17 cellular contexts compared by ENCODE assay signal in the genomic region with DNA sequence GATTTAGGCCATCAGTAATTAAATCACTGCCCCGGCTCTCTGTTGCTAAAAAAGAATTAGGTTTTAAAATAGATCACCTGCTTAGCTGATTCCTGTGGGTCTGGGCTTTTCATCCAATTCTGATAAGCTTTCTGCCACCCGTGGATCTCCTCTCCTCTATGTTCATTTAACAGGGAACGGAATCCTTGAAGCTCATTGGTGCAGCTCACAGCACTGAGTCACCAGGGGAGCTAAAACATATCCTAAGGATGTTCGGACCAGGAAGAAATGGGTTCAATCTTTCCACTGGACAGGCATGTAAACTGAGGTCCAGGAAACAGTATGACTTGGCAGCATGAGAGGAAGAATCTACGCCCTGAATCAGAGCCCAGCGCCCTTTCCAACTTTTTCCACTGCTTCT.
DNase-seq lines count a peak whose midpoint lies in the region; ATAC-seq and TF ChIP-seq lines count a peak whose summit lies in the region.
"Had no signal": no experiment of that assay in that cellular context is flagged by ENCODE, and none has a peak within 500 bp of the region (broad histone marks: within the 10 kb centered on the region; RNA-seq: fewer than 3 reads in every experiment).

No MANE protein-coding gene starts in this region.

- no peak for TF ChIP-seq POLR2A in suprapubic skin (IDR thresholded peaks at IDR 0.05)

- ATAC-seq in T-helper 17 cell, result no peak

- H3K9me2 ChIP-seq in GM23248 (ENCODE audit: insufficient read depth), result no peaks in the 10 kb centered on the region

- H3K4me3 ChIP-seq in GM23248 (no peak overlapping the region; the same call in 1 of the 2 replicates), OCI-LY3 (ENCODE audit: low read length) (no peak overlapping the region), choroid plexus epithelial cell (ENCODE audit: low read depth, low read length) (no peak overlapping the region), skeletal muscle satellite cell (ENCODE audit: low read length) (no peak overlapping the region), suprapubic skin (no peak overlapping the region)

- H3K4me1 ChIP-seq in GM23248 (ENCODE audit: insufficient read depth) (peaks cover 4% of the 10 kb centered on the region; the same call in 1 of the 2 replicates), OCI-LY3 (ENCODE audit: low read length) (peaks cover 17% of the 10 kb centered on the region), skeletal muscle satellite cell (ENCODE audit: control insufficient read depth, insufficient read depth, low read length) (peaks cover 24% of the 10 kb centered on the region), suprapubic skin (no peaks in the 10 kb centered on the region)

- H3K79me2 ChIP-seq in GM23248 (ENCODE audit: insufficient read depth) (no peaks in the 10 kb centered on the region), OCI-LY3 (ENCODE audit: low read length) (no peaks in the 10 kb centered on the region)

- H3K9ac ChIP-seq in GM23248, result no peak overlapping the region
- peak overlapping the region; percentile 26; the same call in 1 of the 2 replicates for H3K9ac ChIP-seq in OCI-LY3 (ENCODE audit: low read length)
- H3K9ac ChIP-seq in skeletal muscle satellite cell (ENCODE audit: low read depth, low read length), result peak overlapping the region; percentile 67

- H3K27ac Mint-ChIP-seq in T-helper 17 cell, result no peak overlapping the region
- H3K27ac Mint-ChIP-seq: H9 had no signal

- in situ Hi-C loops in GM23248 (cut with MboI), result no loop called here

- H3K4me3 Mint-ChIP-seq in T-helper 17 cell, result no peak overlapping the region
- H3K4me3 Mint-ChIP-seq: H9 had no signal

- DNase-seq in GM23248 (peak; percentile 4), choroid plexus epithelial cell (ENCODE audit: low read depth) (peak; percentile 10), T-helper 17 cell (no peak), posterior vena cava (ENCODE audit: low spot score) (no peak), suprapubic skin (ENCODE audit: low spot score in 2 of 2) (no peak)
- DNase-seq: COR-L47; H9; MV-4-11; NCI-H1417; NCI-H187 treated with DMSO at 0.1 percent for 48 hours; NCI-H526 treated with DMSO at 0.1 percent for 48 hours; NK-92 treated with Interleukin-12 subunit alpha and Interleukin-12 subunit beta, amount 100 ng/mL, for 24 hours; OCI-M1; RPMI8226 had no signal

- H3K36me3 Mint-ChIP-seq in T-helper 17 cell (ENCODE audit: low read depth), result no peaks in the 10 kb centered on the region

- H3K27me3 Mint-ChIP-seq in T-helper 17 cell, result no peaks in the 10 kb centered on the region

- H4K20me1 ChIP-seq in GM23248 (ENCODE audit: insufficient read depth), result no peaks in the 10 kb centered on the region
- H4K20me1 ChIP-seq in OCI-LY3 (ENCODE audit: insufficient read depth, low read length), result no peaks in the 10 kb centered on the region

- H3F3A ChIP-seq in GM23248 (ENCODE audit: insufficient read depth), result 0 out of 2 replicates have a peak, but pooled peaks cover 8% of the 10 kb centered on the region

- intact Hi-C loops in posterior vena cava (cut with DNase I), result no loop called here

- H3K4me2 ChIP-seq in GM23248 (ENCODE audit: unreplicated experiment) (peak overlapping the region; percentile 16), OCI-LY3 (ENCODE audit: low read length) (peak overlapping the region; percentile 54), skeletal muscle satellite cell (ENCODE audit: low read length) (peak overlapping the region; percentile 59)

- H3K9me3 ChIP-seq in GM23248 (ENCODE audit: low read depth) (no peaks in the 10 kb centered on the region), OCI-LY3 (ENCODE audit: insufficient read depth, low read length) (no peaks in the 10 kb centered on the region), skeletal muscle satellite cell (replicated peaks; ENCODE audit: low read length) (no peaks in the 10 kb centered on the region), T-helper 17 cell (ENCODE audit: control insufficient read depth, low read length, poor library complexity, severe bottlenecking) (no peaks in the 10 kb centered on the region), suprapubic skin (no peaks in the 10 kb centered on the region)

- no peak overlapping the region for H3K27ac ChIP-seq in GM23248
- peak overlapping the region; percentile 61 for H3K27ac ChIP-seq in OCI-LY3 (ENCODE audit: low read length)
- H3K27ac ChIP-seq in suprapubic skin, result no peak overlapping the region
- H3K27ac ChIP-seq: HL-60 had no signal

- no peaks in the 10 kb centered on the region for H3K4me1 Mint-ChIP-seq in T-helper 17 cell
- H3K4me1 Mint-ChIP-seq: H9 had no signal

- H2AFZ ChIP-seq in GM23248 (no peak overlapping the region), OCI-LY3 (ENCODE audit: low read depth, low read length) (no peak overlapping the region)

- TF ChIP-seq EP300 in suprapubic skin (IDR thresholded peaks at IDR 0.05), result no peak

- H3K36me3 ChIP-seq in GM23248 (ENCODE audit: low read depth), result no peaks in the 10 kb centered on the region
- no peaks in the 10 kb centered on the region for H3K36me3 ChIP-seq in OCI-LY3 (replicated peaks; ENCODE audit: low read depth, low read length)
- H3K36me3 ChIP-seq in skeletal muscle satellite cell (ENCODE audit: insufficient read depth, low read length), result no peaks in the 10 kb centered on the region
- H3K36me3 ChIP-seq in suprapubic skin, result no peaks in the 10 kb centered on the region

- TF ChIP-seq CTCF in OCI-LY3 (IDR thresholded peaks at IDR 0.05; ENCODE audit: low read depth, low read length) (no peak), choroid plexus epithelial cell (conservative IDR thresholded peaks at IDR 0.05; ENCODE audit: low read depth, low read length) (no peak), suprapubic skin (IDR thresholded peaks at IDR 0.05) (no peak)

- WGBS in GM23248 (ENCODE audit: low coverage in 1 of 2, low lambda C conversion rate in 2 of 2, missing lambda C conversion rate in 2 of 2), 2 experiments, result 24 to 28% methylated on average over 6 of the region's 6 CpGs
- 86% methylated on average over 6 of the region's 6 CpGs for WGBS in suprapubic skin

- H3K27me3 ChIP-seq in GM23248 (replicated peaks; ENCODE audit: insufficient read depth) (no peaks in the 10 kb centered on the region), OCI-LY3 (ENCODE audit: low read depth, low read length) (no peaks in the 10 kb centered on the region), skeletal muscle satellite cell (ENCODE audit: control insufficient read depth, insufficient read depth, low read length) (no peaks in the 10 kb centered on the region), suprapubic skin (no peaks in the 10 kb centered on the region)

Comparison
In these comparisons a context has a peak if more than half of its experiments do, and no peak if none do; other contexts are left out.
1. DNase-seq: peak in GM23248 (single experiment) and choroid plexus epithelial cell (single experiment); none in T-helper 17 cell (0 of 3), posterior vena cava (single experiment) and suprapubic skin (0 of 2).
2. Peak in every context shown above with its lines, with median percentiles within 50 percentile points of each other: H3K4me2 ChIP-seq.